Comparison of ENCODE assay signal across 1 cellular context in the genomic region with DNA sequence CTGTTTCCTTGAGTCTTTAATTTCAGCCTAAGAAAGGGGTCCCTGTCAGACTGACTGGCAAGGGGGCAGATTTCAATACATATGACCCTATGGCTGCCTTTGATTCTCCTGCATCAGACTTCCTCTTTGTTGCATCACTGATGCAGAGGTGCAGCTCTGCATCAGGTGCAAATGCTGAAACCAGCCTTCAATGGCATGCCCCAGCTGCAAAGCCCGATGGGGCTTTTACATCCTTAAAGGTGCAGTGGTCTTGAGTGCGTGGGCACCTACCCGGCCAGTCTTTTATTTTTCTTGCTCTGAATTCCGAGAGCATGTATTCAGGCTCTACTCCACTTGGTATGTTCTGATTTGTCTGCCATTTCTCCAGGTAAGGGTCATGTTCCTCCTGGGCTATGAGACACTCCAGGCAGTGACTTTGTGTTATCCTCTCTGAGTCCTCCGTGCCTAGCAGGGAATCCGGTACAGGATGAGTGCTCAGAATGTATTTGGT.
TF ChIP-seq lines count a peak whose summit lies in the region.

No MANE protein-coding gene starts in this region.

TF ChIP-seq in H1, 55 proteins besides CTCF, POLR2A, EP300 and RAD21:
- TF ChIP-seq ZNF274 (IDR thresholded peaks at IDR 0.05; ENCODE audit: borderline replicate concordance, extremely low read depth, low read length) = no peak
- no peak for TF ChIP-seq SIX5 (IDR thresholded peaks at IDR 0.05; ENCODE audit: low read depth, low read length)
- no peak for TF ChIP-seq HDAC2 (IDR thresholded peaks at IDR 0.05; ENCODE audit: borderline replicate concordance in 1 of 2, low read depth in 2 of 2, low read length in 2 of 2)
- TF ChIP-seq, protein P1, sequence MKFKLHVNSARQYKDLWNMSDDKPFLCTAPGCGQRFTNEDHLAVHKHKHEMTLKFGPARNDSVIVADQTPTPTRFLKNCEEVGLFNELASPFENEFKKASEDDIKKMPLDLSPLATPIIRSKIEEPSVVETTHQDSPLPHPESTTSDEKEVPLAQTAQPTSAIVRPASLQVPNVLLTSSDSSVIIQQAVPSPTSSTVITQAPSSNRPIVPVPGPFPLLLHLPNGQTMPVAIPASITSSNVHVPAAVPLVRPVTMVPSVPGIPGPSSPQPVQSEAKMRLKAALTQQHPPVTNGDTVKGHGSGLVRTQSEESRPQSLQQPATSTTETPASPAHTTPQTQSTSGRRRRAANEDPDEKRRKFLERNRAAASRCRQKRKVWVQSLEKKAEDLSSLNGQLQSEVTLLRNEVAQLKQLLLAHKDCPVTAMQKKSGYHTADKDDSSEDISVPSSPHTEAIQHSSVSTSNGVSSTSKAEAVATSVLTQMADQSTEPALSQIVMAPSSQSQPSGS (IDR thresholded peaks at IDR 0.05; ENCODE audit: low read length) = no peak
- no peak for TF ChIP-seq CBX5 (IDR thresholded peaks at IDR 0.05; ENCODE audit: low read depth, low read length)
- TF ChIP-seq KDM1A (IDR thresholded peaks at IDR 0.05; ENCODE audit: borderline replicate concordance, low read length) = no peak
- TF ChIP-seq TAF1 (IDR thresholded peaks at IDR 0.05; ENCODE audit: low read depth, low read length) = no peak
- no peak for TF ChIP-seq BRCA1 (IDR thresholded peaks at IDR 0.05; ENCODE audit: low read depth, low read length)
- TF ChIP-seq JUND (IDR thresholded peaks at IDR 0.05; ENCODE audit: low read length) = no peak
- no peak for TF ChIP-seq E2F6 (IDR thresholded peaks at IDR 0.05)
- TF ChIP-seq SAP30 (IDR thresholded peaks at IDR 0.05; ENCODE audit: insufficient read depth, insufficient replicate concordance, low read length) = no peak
- no peak for TF ChIP-seq MAFK (IDR thresholded peaks at IDR 0.05; ENCODE audit: low read depth, low read length)
- no peak for TF ChIP-seq CHD2 (IDR thresholded peaks at IDR 0.05; ENCODE audit: low read length)
- TF ChIP-seq EZH2 (IDR thresholded peaks at IDR 0.05; ENCODE audit: low read depth, low read length, severe bottlenecking) = no peak
- no peak for TF ChIP-seq CTBP2 (IDR thresholded peaks at IDR 0.05; ENCODE audit: borderline replicate concordance, insufficient read depth, insufficient read length, low read length)
- TF ChIP-seq SP2 (IDR thresholded peaks at IDR 0.05; ENCODE audit: low read length) = no peak
